1 cellular context compared by ENCODE assay signal in genomic region chr19:48321622-48322591, GRCh38.
TF ChIP-seq lines count a peak whose summit lies in the region.

No MANE protein-coding gene starts in this region.

TF ChIP-seq in K562, 482 proteins besides CTCF, POLR2A, EP300 and RAD21 (continued from another document and continues in another):
- TF ChIP-seq ZNF740 (CRISPR knock-in tag; IDR thresholded peaks at IDR 0.05) (no peak), ZNF740 (tag; IDR thresholded peaks at IDR 0.05) (no peak), L3MBTL2 (IDR thresholded peaks at IDR 0.05) (peak; percentile 89), PHF20 (IDR thresholded peaks at IDR 0.05; ENCODE audit: partially characterized antibody) (no peak), RFX1 (IDR thresholded peaks at IDR 0.05) (no peak), ELK3 (CRISPR knock-in tag; IDR thresholded peaks at IDR 0.05) (no peak), HSF4 (CRISPR knock-in tag; IDR thresholded peaks at IDR 0.05; ENCODE audit: borderline replicate concordance) (no peak), NUFIP1 (IDR thresholded peaks at IDR 0.05; ENCODE audit: partially characterized antibody) (no peak), MEF2A (IDR thresholded peaks at IDR 0.05; ENCODE audit: control insufficient read depth, low read depth, low read length) (no peak), GTF2A2 (tag; IDR thresholded peaks at IDR 0.05) (no peak), PPARD (CRISPR knock-in tag; IDR thresholded peaks at IDR 0.05) (no peak), POLR2B (IDR thresholded peaks at IDR 0.05; ENCODE audit: low read depth, partially characterized antibody) (peak; percentile 79), YY1 (IDR thresholded peaks at IDR 0.05; ENCODE audit: borderline replicate concordance in 1 of 3, control insufficient read depth in 1 of 3, extremely low read depth in 1 of 3, insufficient read depth in 3 of 3, insufficient read length in 1 of 3, insufficient replicate concordance in 2 of 3, low read depth in 1 of 3, low read length in 2 of 3) (peak in 1 of 3 experiments; percentile 69), KLF1 (tag; IDR thresholded peaks at IDR 0.05) (peak; percentile 88), THAP12 (CRISPR knock-in tag; IDR thresholded peaks at IDR 0.05) (peak; percentile 58; the same call in 1 of the 2 replicates), HDAC2 (IDR thresholded peaks at IDR 0.05) (peak; percentile 37; the same call in 1 of the 2 replicates), RFX7 (CRISPR knock-in tag; IDR thresholded peaks at IDR 0.05) (no peak), ZNF696 (CRISPR knock-in tag; conservative IDR thresholded peaks at IDR 0.05) (no peak), MYNN (IDR thresholded peaks at IDR 0.05) (peak; percentile 89), MYNN (CRISPR knock-in tag; IDR thresholded peaks at IDR 0.05) (no peak), PHB (CRISPR knock-in tag; IDR thresholded peaks at IDR 0.05) (peak; percentile 87), BRD9 (IDR thresholded peaks at IDR 0.05; ENCODE audit: low read depth, partially characterized antibody) (peak; percentile 58), ZNF274 (IDR thresholded peaks at IDR 0.05; ENCODE audit: borderline replicate concordance, low read depth, low read length) (no peak), AFF4 (CRISPR knock-in tag; IDR thresholded peaks at IDR 0.05) (peak; percentile 17; the same call in 1 of the 2 replicates), ZFPM2 (CRISPR knock-in tag; IDR thresholded peaks at IDR 0.05) (no peak), HDAC1 (IDR thresholded peaks at IDR 0.05) (peak in 1 of 2 experiments; percentile 89; a peak in 2 of 4 replicates), ZNF436 (CRISPR knock-in tag; IDR thresholded peaks at IDR 0.05) (no peak), HOMEZ (CRISPR knock-in tag; IDR thresholded peaks at IDR 0.05) (no peak), TRIM24 (IDR thresholded peaks at IDR 0.05) (no peak), ZNF121 (CRISPR knock-in tag; conservative IDR thresholded peaks at IDR 0.05) (no peak), ZNF217 (CRISPR knock-in tag; IDR thresholded peaks at IDR 0.05) (no peak), ZNF174 (CRISPR knock-in tag; IDR thresholded peaks at IDR 0.05) (0 out of 2 replicates have a peak, but pooled peaks have one; percentile 15), GABPA (tag; conservative IDR thresholded peaks at IDR 0.05; ENCODE audit: low read depth) (peak; percentile 86), ZNF316 (IDR thresholded peaks at IDR 0.05) (peak; percentile 4; the same call in 1 of the 2 replicates), ZBTB40 (IDR thresholded peaks at IDR 0.05) (no peak; the same call in 1 of the 2 replicates), ZBTB40 (CRISPR knock-in tag; IDR thresholded peaks at IDR 0.05) (no peak), PCBP1 (IDR thresholded peaks at IDR 0.05; ENCODE audit: low read depth, low read length, poor library complexity, severe bottlenecking) (no peak), E4F1 (CRISPR knock-in tag; IDR thresholded peaks at IDR 0.05; ENCODE audit: borderline replicate concordance) (no peak), NR4A1 (CRISPR knock-in tag; IDR thresholded peaks at IDR 0.05) (no peak; the same call in 1 of the 2 replicates), NR4A1 (tag; IDR thresholded peaks at IDR 0.05) (no peak), ZNF23 (CRISPR knock-in tag; IDR thresholded peaks at IDR 0.05) (no peak), DACH1 (IDR thresholded peaks at IDR 0.05; ENCODE audit: partially characterized antibody) (no peak), SOX6 (IDR thresholded peaks at IDR 0.05) (peak; percentile 73), PHF21A (IDR thresholded peaks at IDR 0.05; ENCODE audit: borderline replicate concordance, low read depth) (no peak), CREM (IDR thresholded peaks at IDR 0.05; ENCODE audit: low read depth) (peak; percentile 78; the same call in 1 of the 2 replicates), ZNF444 (CRISPR knock-in tag; IDR thresholded peaks at IDR 0.05) (no peak)
